ENCODE assay signal across 27 cellular contexts in genomic region chr22:35904332-35904692, GRCh38.
A peak's percentile ranks its signal among the peaks of the same experiment; 100 is the strongest.
DNase-seq lines count a peak whose midpoint lies in the region; ATAC-seq, FAIRE-seq and TF ChIP-seq lines count a peak whose summit lies in the region.
"Had no signal": no experiment of that assay in that cellular context is flagged by ENCODE, and none has a peak within 500 bp of the region (broad histone marks: within the 10 kb centered on the region; RNA-seq: fewer than 3 reads in every experiment).

No MANE protein-coding gene starts in this region.

- H2AK5ac ChIP-seq in mesenchymal stem cell (ENCODE audit: low read length, severe bottlenecking), result no peak overlapping the region

- no peak overlapping the region for H2BK12ac ChIP-seq in mesenchymal stem cell (ENCODE audit: low read length in 2 of 2)

- H2BK15ac ChIP-seq in mesenchymal stem cell (ENCODE audit: low read depth, poor library complexity, severe bottlenecking), result no peak overlapping the region

- H3K9ac ChIP-seq in BLaER1 (no peak overlapping the region), SU-DHL-6 (ENCODE audit: low read length) (no peak overlapping the region), parathyroid adenoma (no peak overlapping the region), mesenchymal stem cell (ENCODE audit: low read length) (no peak overlapping the region)
- H3K9ac ChIP-seq: KMS-11 had no signal

- peaks cover 40% of the 10 kb centered on the region for H3K79me1 ChIP-seq in mesenchymal stem cell (replicated peaks; ENCODE audit: low read length, poor library complexity, severe bottlenecking)

- H4K20me1 ChIP-seq in BLaER1 (no peaks in the 10 kb centered on the region), SU-DHL-6 (ENCODE audit: low read depth, low read length) (no peaks in the 10 kb centered on the region)

- peaks cover 44% of the 10 kb centered on the region for H3K4me1 ChIP-seq in BLaER1
- peaks cover 16% of the 10 kb centered on the region for H3K4me1 ChIP-seq in parathyroid adenoma
- peaks cover 9% of the 10 kb centered on the region for H3K4me1 ChIP-seq in mesenchymal stem cell (ENCODE audit: control insufficient read depth, insufficient read depth, low read depth, low read length)
- peaks cover 0 to 4% of the 10 kb centered on the region in 2 donors for H3K4me1 ChIP-seq in small intestine (ENCODE audit: control insufficient read depth in 2 of 2, insufficient read depth in 1 of 2, low read depth in 1 of 2, low read length in 1 of 2)
- H3K4me1 ChIP-seq: testis had no signal

- no peak overlapping the region for H2BK5ac ChIP-seq in mesenchymal stem cell (ENCODE audit: low read depth, low read length, poor library complexity, severe bottlenecking)

- H3K27me3 ChIP-seq in BLaER1 (no peaks in the 10 kb centered on the region), SU-DHL-6 (ENCODE audit: low read length) (no peaks in the 10 kb centered on the region), parathyroid adenoma (ENCODE audit: control insufficient read depth, insufficient read depth, low read length) (no peaks in the 10 kb centered on the region), mesenchymal stem cell (ENCODE audit: control insufficient read depth in 1 of 2, insufficient read depth in 1 of 2, low read length in 2 of 2) (no peaks in the 10 kb centered on the region), small intestine (ENCODE audit: control insufficient read depth in 2 of 2, insufficient read depth in 2 of 2, low read length in 2 of 2) (no peaks in the 10 kb centered on the region)
- H3K27me3 ChIP-seq: sigmoid colon, testis had no signal

- TF ChIP-seq CTCF in SU-DHL-6 (IDR thresholded peaks at IDR 0.05; ENCODE audit: insufficient read depth, low read length, poor library complexity, severe bottlenecking) (no peak), parathyroid adenoma (IDR thresholded peaks at IDR 0.05) (no peak)

- intact Hi-C loops in left ventricle myocardium superior (cut with micrococcal nuclease), result no loop called here

- H3K9me2 ChIP-seq in SU-DHL-6 (replicated peaks; ENCODE audit: insufficient read depth, low read length), result no peaks in the 10 kb centered on the region

- H3K27ac ChIP-seq in BLaER1 (no peak overlapping the region), SU-DHL-6 (ENCODE audit: low read depth, low read length) (no peak overlapping the region), parathyroid adenoma (peak overlapping the region; percentile 74), mesenchymal stem cell (ENCODE audit: low read length, poor library complexity, severe bottlenecking) (no peak overlapping the region), small intestine (ENCODE audit: low read depth in 1 of 2, low read length in 1 of 2) (no peak overlapping the region)
- H3K27ac ChIP-seq: A549, KMS-11, testis had no signal

- no peaks in the 10 kb centered on the region for H3K79me2 ChIP-seq in SU-DHL-6 (ENCODE audit: insufficient read depth, low read length)
- peaks cover 17% of the 10 kb centered on the region for H3K79me2 ChIP-seq in parathyroid adenoma

- H3K36me3 ChIP-seq in BLaER1 (no peaks in the 10 kb centered on the region), SU-DHL-6 (ENCODE audit: low read length) (no peaks in the 10 kb centered on the region), parathyroid adenoma (ENCODE audit: control insufficient read depth, insufficient read depth, low read length) (no peaks in the 10 kb centered on the region), mesenchymal stem cell (ENCODE audit: control insufficient read depth in 1 of 2, insufficient read depth in 2 of 2, low read depth in 1 of 2, low read length in 2 of 2) (no peaks in the 10 kb centered on the region), small intestine (ENCODE audit: control insufficient read depth in 2 of 2, insufficient read depth in 2 of 2, low read length in 2 of 2) (no peaks in the 10 kb centered on the region)
- H3K36me3 ChIP-seq: sigmoid colon had no signal

- H3K14ac ChIP-seq in mesenchymal stem cell (ENCODE audit: low read length in 2 of 2), result no peak overlapping the region

- no peak overlapping the region for H3K23ac ChIP-seq in mesenchymal stem cell (ENCODE audit: low read length in 2 of 2)

- H2BK120ac ChIP-seq in mesenchymal stem cell (ENCODE audit: low read depth, low read length), result no peak overlapping the region

- H4K8ac ChIP-seq in mesenchymal stem cell (ENCODE audit: low read length), result no peak overlapping the region

- no peak for DNase-seq in left ventricle myocardium superior
- DNase-seq in mesenchymal stem cell, result no peak
- DNase-seq in small intestine, result no peak
- DNase-seq in cerebellum (ENCODE audit: low spot score), result no peak
- no peak for DNase-seq in activated CD4-positive, alpha-beta T cell treated with anti-CD3 and anti-CD28 coated beads for 48 hours
- DNase-seq: activated CD4-positive, alpha-beta T cell treated with anti-CD3 and anti-CD28 coated beads for 36 hours; activated effector memory CD4-positive, alpha-beta T cell treated with Interleukin-2 at 50 U/mL for 16 hours; activated T-cell treated with anti-CD3 and anti-CD28 coated beads for 4 hours; AML-193; aorta; CD4-positive, alpha-beta memory T cell; kidney; NCI-H1694; NCI-H2171 treated with DMSO at 0.1 percent for 48 hours; posterior cingulate gyrus; sigmoid colon; stimulated activated naive CD8-positive, alpha-beta T cell treated with anti-CD3 and anti-CD28 coated beads, Interleukin-15, Interleukin-2, amounts not matched to agents 100 U/mL and 50 U/mL, for 24 hours; T-helper 17 cell; testis had no signal

- H3K9me3 ChIP-seq in BLaER1, result no peaks in the 10 kb centered on the region
- H3K9me3 ChIP-seq in SU-DHL-6 (ENCODE audit: insufficient read depth, low read length), result no peaks in the 10 kb centered on the region
- no peaks in the 10 kb centered on the region for H3K9me3 ChIP-seq in parathyroid adenoma (ENCODE audit: control insufficient read depth, low read length)
- no peaks in the 10 kb centered on the region for H3K9me3 ChIP-seq in mesenchymal stem cell (ENCODE audit: control insufficient read depth, low read length)
- H3K9me3 ChIP-seq in small intestine (ENCODE audit: control insufficient read depth, low read depth), result no peaks in the 10 kb centered on the region
- H3K9me3 ChIP-seq: A549, sigmoid colon, testis had no signal

- H2AFZ ChIP-seq in SU-DHL-6 (ENCODE audit: low read depth, low read length, severe bottlenecking) (no peak overlapping the region), parathyroid adenoma (no peak overlapping the region), mesenchymal stem cell (ENCODE audit: low read depth, low read length) (no peak overlapping the region)

- FAIRE-seq in small intestine (lab: Jason Lieb, UNC), result no peak
- FAIRE-seq: A549, GM12891, kidney, urothelium cell line had no signal

- H3F3A ChIP-seq in SU-DHL-6 (ENCODE audit: insufficient read depth), result no peaks in the 10 kb centered on the region

- H4K91ac ChIP-seq in mesenchymal stem cell (ENCODE audit: low read length), result no peak overlapping the region

- H3K4ac ChIP-seq in mesenchymal stem cell (ENCODE audit: low read depth in 1 of 2, low read length in 2 of 2), result no peak overlapping the region

- no peak overlapping the region for H3K4me3 ChIP-seq in BLaER1
- H3K4me3 ChIP-seq in SU-DHL-6 (ENCODE audit: insufficient read depth, low read length, poor library complexity, severe bottlenecking), result no peak overlapping the region
- peak overlapping the region; percentile 38 for H3K4me3 ChIP-seq in parathyroid adenoma (ENCODE audit: low read depth, low read length)
- no peak overlapping the region for H3K4me3 ChIP-seq in mesenchymal stem cell (ENCODE audit: insufficient read depth in 1 of 2, low read depth in 1 of 2, low read length in 2 of 2)
- H3K4me3 ChIP-seq in small intestine (ENCODE audit: low read depth in 1 of 2, low read length in 2 of 2), result no peak overlapping the region
- H3K4me3 ChIP-seq: A549, lung, sigmoid colon, testis had no signal

- peak; percentile 81 for ATAC-seq in left ventricle myocardium superior
- ATAC-seq: A549; activated CD4-positive, alpha-beta T cell treated with anti-CD3 and anti-CD28 coated beads for 36 hours; stimulated activated naive CD8-positive, alpha-beta T cell treated with anti-CD3 and anti-CD28 coated beads, Interleukin-15, Interleukin-2, amounts not matched to agents 100 U/mL and 50 U/mL, for 24 hours; T-helper 17 cell had no signal

- H3K18ac ChIP-seq in mesenchymal stem cell (ENCODE audit: low read depth in 1 of 2, low read length in 2 of 2), result no peak overlapping the region

- H3K4me2 ChIP-seq in BLaER1 (peak overlapping the region; percentile 53; the same call in 1 of the 2 replicates), SU-DHL-6 (ENCODE audit: low read depth, low read length, poor library complexity, severe bottlenecking) (peak overlapping the region; percentile 27), parathyroid adenoma (ENCODE audit: low read length) (peak overlapping the region; percentile 55), mesenchymal stem cell (ENCODE audit: low read length, poor library complexity, severe bottlenecking) (no peak overlapping the region)
- H3K4me2 ChIP-seq: A549, KMS-11 had no signal

- 100% methylated on average over 1 of the region's 2 CpGs for WGBS in mesenchymal stem cell
- WGBS in small intestine, 3 donors, result 36 to 58% (median 45%) methylated on average over 2 of the region's 2 CpGs
